ENCODE assay signal across 25 cellular contexts in genomic region chr7:136117539-136117938, GRCh38.
"Had no signal": no experiment of that assay in that cellular context is flagged by ENCODE, and none has a peak within 500 bp of the region (broad histone marks: within the 10 kb centered on the region; RNA-seq: fewer than 3 reads in every experiment).

No MANE protein-coding gene starts in this region.

- ATAC-seq: effector memory CD8-positive, alpha-beta T cell; foreskin keratinocyte; gastroesophageal sphincter; heart left ventricle; left colon; lower lobe of right lung; naive thymus-derived CD8-positive, alpha-beta T cell; sciatic nerve; stimulated activated effector memory CD8-positive, alpha-beta T cell treated with anti-CD3 and anti-CD28 coated beads, Interleukin-12 subunit alpha, Interleukin-12 subunit beta, amount 100 ng/mL, for 72 hours had no signal

- H3K4me2 ChIP-seq: hepatocyte, smooth muscle cell had no signal

- H3K36me3 ChIP-seq: gastroesophageal sphincter, heart left ventricle, left ventricle myocardium inferior, lower lobe of right lung, prostate gland, right atrium auricular region, thoracic aorta, tibial nerve, upper lobe of left lung, uterus had no signal

- H3K9me3 ChIP-seq: gastroesophageal sphincter, heart left ventricle, left ventricle myocardium inferior, lower lobe of right lung, prostate gland, right atrium auricular region, thoracic aorta, tibial nerve, upper lobe of left lung, uterus had no signal

- H3K27ac ChIP-seq: foreskin keratinocyte, gastroesophageal sphincter, heart left ventricle, hepatocyte, left ventricle myocardium inferior, lower lobe of right lung, prostate gland, right atrium auricular region, thoracic aorta, tibial nerve, upper lobe of left lung, uterus had no signal

- H3K27ac Mint-ChIP-seq: effector memory CD8-positive, alpha-beta T cell; naive thymus-derived CD8-positive, alpha-beta T cell; nephron progenitor cell; stimulated activated effector memory CD8-positive, alpha-beta T cell treated with anti-CD3 and anti-CD28 coated beads, Interleukin-12 subunit alpha, Interleukin-12 subunit beta, amount 100 ng/mL, for 72 hours had no signal

- H3K9me3 Mint-ChIP-seq: stimulated activated effector memory CD8-positive, alpha-beta T cell treated with anti-CD3 and anti-CD28 coated beads, Interleukin-12 subunit alpha, Interleukin-12 subunit beta, amount 100 ng/mL, for 72 hours had no signal

- H2AFZ ChIP-seq: hepatocyte had no signal

- DNase-seq: cortex of kidney; effector memory CD8-positive, alpha-beta T cell; foreskin keratinocyte; heart left ventricle; kidney glomerular epithelial cell; left colon; left ventricle myocardium inferior; lower lobe of right lung; naive thymus-derived CD8-positive, alpha-beta T cell; nephron progenitor cell; nucleus accumbens; stimulated activated CD4-positive, alpha-beta T cell treated with anti-CD3 and anti-CD28 coated beads, Interleukin-2, amount 100 ng/mL, for 24 hours; stimulated activated CD4-positive, alpha-beta T cell treated with anti-CD3 and anti-CD28 coated beads, Interleukin-4, amount 100 ng/mL, for 24 hours; stimulated activated naive CD4-positive, alpha-beta T cell treated with Interleukin-2 at 50 U/mL for 16 hours; upper lobe of left lung; uterus had no signal

- H3K27me3 Mint-ChIP-seq: effector memory CD8-positive, alpha-beta T cell had no signal

- H3K4me3 Mint-ChIP-seq: effector memory CD8-positive, alpha-beta T cell; naive thymus-derived CD8-positive, alpha-beta T cell; nephron progenitor cell; stimulated activated effector memory CD8-positive, alpha-beta T cell treated with anti-CD3 and anti-CD28 coated beads, Interleukin-12 subunit alpha, Interleukin-12 subunit beta, amount 100 ng/mL, for 72 hours had no signal

- H3K79me2 ChIP-seq: hepatocyte had no signal

- H3K4me3 ChIP-seq: gastroesophageal sphincter, heart left ventricle, hepatocyte, left ventricle myocardium inferior, lower lobe of right lung, prostate gland, right atrium auricular region, smooth muscle cell, thoracic aorta, tibial nerve, upper lobe of left lung, uterus had no signal

- H3K4me1 ChIP-seq: foreskin keratinocyte, gastroesophageal sphincter, heart left ventricle, left ventricle myocardium inferior, lower lobe of right lung, prostate gland, right atrium auricular region, tibial nerve, upper lobe of left lung, uterus had no signal

- H3K36me3 Mint-ChIP-seq: stimulated activated effector memory CD8-positive, alpha-beta T cell treated with anti-CD3 and anti-CD28 coated beads, Interleukin-12 subunit alpha, Interleukin-12 subunit beta, amount 100 ng/mL, for 72 hours had no signal

- H3K27me3 ChIP-seq: foreskin keratinocyte, gastroesophageal sphincter, heart left ventricle, hepatocyte, right atrium auricular region, tibial nerve, upper lobe of left lung, uterus had no signal
